In the genomic region with DNA sequence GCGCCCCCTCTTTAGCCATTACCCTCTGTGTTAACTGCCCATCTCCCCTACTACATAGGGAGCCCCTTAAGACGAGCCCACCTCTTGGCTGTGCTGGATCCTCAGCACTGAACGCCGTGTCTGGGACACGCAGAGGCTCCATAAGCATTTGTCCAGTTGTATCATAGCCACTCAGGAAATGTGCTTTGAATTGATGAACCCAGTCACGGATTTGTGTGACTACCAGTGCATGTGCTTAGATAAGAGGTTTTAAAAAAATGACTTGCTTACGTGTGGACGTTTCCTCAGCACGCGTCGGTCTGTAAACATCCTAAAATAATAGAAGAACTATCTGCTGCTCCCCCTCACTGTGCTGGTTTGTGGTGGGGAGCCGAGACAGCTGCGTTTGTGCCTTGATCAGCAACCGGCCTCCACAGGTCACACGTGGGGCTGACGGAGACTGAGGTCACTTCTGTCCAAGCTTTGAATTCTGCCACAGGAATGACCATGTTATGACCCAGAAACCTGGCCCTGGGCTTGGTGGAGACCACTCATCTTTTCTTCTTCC, we compare ENCODE assay signal across 1 cellular context.
TF ChIP-seq lines count a peak whose summit lies in the region.

No MANE protein-coding gene starts in this region.

TF ChIP-seq in K562, 482 proteins besides CTCF, POLR2A, EP300 and RAD21 (continued from another document and continues in another):
- no peak for TF ChIP-seq ZNF280B (CRISPR knock-in tag; IDR thresholded peaks at IDR 0.05)
- TF ChIP-seq HCFC1 (IDR thresholded peaks at IDR 0.05; ENCODE audit: low read depth, low read length), result no peak
- no peak for TF ChIP-seq ELF4 (CRISPR knock-in tag; IDR thresholded peaks at IDR 0.05)
- TF ChIP-seq GTF2E2 (tag; IDR thresholded peaks at IDR 0.05), result no peak
- no peak for TF ChIP-seq TCF15 (CRISPR knock-in tag; IDR thresholded peaks at IDR 0.05)
- no peak for TF ChIP-seq KAT2B (IDR thresholded peaks at IDR 0.05; ENCODE audit: low read depth, low read length)
- TF ChIP-seq DLX4 (CRISPR knock-in tag; IDR thresholded peaks at IDR 0.05), result no peak
- no peak for TF ChIP-seq CCAR2 (IDR thresholded peaks at IDR 0.05; ENCODE audit: low read depth, low read length)
- no peak for TF ChIP-seq BRCA1 (IDR thresholded peaks at IDR 0.05)
- no peak for TF ChIP-seq BRCA1 (CRISPR knock-in tag; IDR thresholded peaks at IDR 0.05)
- peak; percentile 67 for TF ChIP-seq FOSL1 (tag; conservative IDR thresholded peaks at IDR 0.05)
- peak; percentile 77 for TF ChIP-seq DMBX1 (CRISPR knock-in tag; IDR thresholded peaks at IDR 0.05; ENCODE audit: borderline replicate concordance)
- TF ChIP-seq MTA2 (IDR thresholded peaks at IDR 0.05; ENCODE audit: low read depth), result peak; percentile 56
- no peak for TF ChIP-seq KLF13 (tag; IDR thresholded peaks at IDR 0.05; ENCODE audit: borderline replicate concordance, low read depth)
- no peak; the same call in 1 of the 2 replicates for TF ChIP-seq MITF (IDR thresholded peaks at IDR 0.05)
- TF ChIP-seq CHCHD3 (CRISPR knock-in tag; IDR thresholded peaks at IDR 0.05), result no peak
- no peak for TF ChIP-seq BCL6 (CRISPR knock-in tag; IDR thresholded peaks at IDR 0.05)
- TF ChIP-seq MYC (IDR thresholded peaks at IDR 0.05; ENCODE audit: low read depth, low read length), result peak; percentile 76
- no peak for TF ChIP-seq MYC (CRISPR knock-in tag; IDR thresholded peaks at IDR 0.05; ENCODE audit: borderline replicate concordance, low read depth)
- TF ChIP-seq SIN3A (IDR thresholded peaks at IDR 0.05; ENCODE audit: borderline replicate concordance in 2 of 2, control insufficient read depth in 1 of 2, low read depth in 2 of 2, low read length in 2 of 2), result no peak
- TF ChIP-seq HSF4 (CRISPR knock-in tag; IDR thresholded peaks at IDR 0.05; ENCODE audit: borderline replicate concordance), result 0 out of 2 replicates have a peak, but pooled peaks have one; percentile 24
- TF ChIP-seq ESRRA (IDR thresholded peaks at IDR 0.05; ENCODE audit: borderline replicate concordance, low read depth), result no peak
- no peak for TF ChIP-seq TBP (optimal IDR thresholded peaks at IDR 0.05; ENCODE audit: low read depth, low read length)
- TF ChIP-seq CBX5 (IDR thresholded peaks at IDR 0.05; ENCODE audit: borderline replicate concordance, low read depth), result no peak
- no peak for TF ChIP-seq ZNF445 (CRISPR knock-in tag; IDR thresholded peaks at IDR 0.05; ENCODE audit: low read depth)
- TF ChIP-seq, protein P1, sequence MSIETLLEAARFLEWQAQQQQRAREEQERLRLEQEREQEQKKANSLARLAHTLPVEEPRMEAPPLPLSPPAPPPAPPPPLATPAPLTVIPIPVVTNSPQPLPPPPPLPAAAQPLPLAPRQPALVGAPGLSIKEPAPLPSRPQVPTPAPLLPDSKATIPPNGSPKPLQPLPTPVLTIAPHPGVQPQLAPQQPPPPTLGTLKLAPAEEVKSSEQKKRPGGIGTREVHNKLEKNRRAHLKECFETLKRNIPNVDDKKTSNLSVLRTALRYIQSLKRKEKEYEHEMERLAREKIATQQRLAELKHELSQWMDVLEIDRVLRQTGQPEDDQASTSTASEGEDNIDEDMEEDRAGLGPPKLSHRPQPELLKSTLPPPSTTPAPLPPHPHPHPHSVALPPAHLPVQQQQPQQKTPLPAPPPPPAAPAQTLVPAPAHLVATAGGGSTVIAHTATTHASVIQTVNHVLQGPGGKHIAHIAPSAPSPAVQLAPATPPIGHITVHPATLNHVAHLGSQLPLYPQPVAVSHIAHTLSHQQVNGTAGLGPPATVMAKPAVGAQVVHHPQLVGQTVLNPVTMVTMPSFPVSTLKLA (conservative IDR thresholded peaks at IDR 0.05), result peak; percentile 79 to 92
- TF ChIP-seq, protein P2, sequence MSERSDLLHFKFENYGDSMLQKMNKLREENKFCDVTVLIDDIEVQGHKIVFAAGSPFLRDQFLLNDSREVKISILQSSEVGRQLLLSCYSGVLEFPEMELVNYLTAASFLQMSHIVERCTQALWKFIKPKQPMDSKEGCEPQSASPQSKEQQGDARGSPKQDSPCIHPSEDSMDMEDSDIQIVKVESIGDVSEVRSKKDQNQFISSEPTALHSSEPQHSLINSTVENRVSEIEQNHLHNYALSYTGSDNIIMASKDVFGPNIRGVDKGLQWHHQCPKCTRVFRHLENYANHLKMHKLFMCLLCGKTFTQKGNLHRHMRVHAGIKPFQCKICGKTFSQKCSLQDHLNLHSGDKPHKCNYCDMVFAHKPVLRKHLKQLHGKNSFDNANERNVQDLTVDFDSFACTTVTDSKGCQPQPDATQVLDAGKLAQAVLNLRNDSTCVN (CRISPR knock-in tag; IDR thresholded peaks at IDR 0.05), result no peak
- TF ChIP-seq, protein P3, sequence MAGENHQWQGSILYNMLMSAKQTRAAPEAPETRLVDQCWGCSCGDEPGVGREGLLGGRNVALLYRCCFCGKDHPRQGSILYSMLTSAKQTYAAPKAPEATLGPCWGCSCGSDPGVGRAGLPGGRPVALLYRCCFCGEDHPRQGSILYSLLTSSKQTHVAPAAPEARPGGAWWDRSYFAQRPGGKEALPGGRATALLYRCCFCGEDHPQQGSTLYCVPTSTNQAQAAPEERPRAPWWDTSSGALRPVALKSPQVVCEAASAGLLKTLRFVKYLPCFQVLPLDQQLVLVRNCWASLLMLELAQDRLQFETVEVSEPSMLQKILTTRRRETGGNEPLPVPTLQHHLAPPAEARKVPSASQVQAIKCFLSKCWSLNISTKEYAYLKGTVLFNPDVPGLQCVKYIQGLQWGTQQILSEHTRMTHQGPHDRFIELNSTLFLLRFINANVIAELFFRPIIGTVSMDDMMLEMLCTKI (IDR thresholded peaks at IDR 0.05; ENCODE audit: partially characterized antibody), result no peak
- no peak for TF ChIP-seq SUPT5H (IDR thresholded peaks at IDR 0.05)
- no peak for TF ChIP-seq ZNF76 (CRISPR knock-in tag; IDR thresholded peaks at IDR 0.05; ENCODE audit: borderline replicate concordance)
- no peak for TF ChIP-seq YBX1 (IDR thresholded peaks at IDR 0.05)
- peak; percentile 75; the same call in 1 of the 2 replicates for TF ChIP-seq TFAP4 (CRISPR knock-in tag; IDR thresholded peaks at IDR 0.05; ENCODE audit: borderline replicate concordance)
- TF ChIP-seq HDAC6 (IDR thresholded peaks at IDR 0.05; ENCODE audit: low read depth, low read length), result no peak
- TF ChIP-seq ZFP30 (CRISPR knock-in tag; IDR thresholded peaks at IDR 0.05; ENCODE audit: borderline replicate concordance), result no peak
- TF ChIP-seq ELF1 (tag; IDR thresholded peaks at IDR 0.05), result no peak
- no peak for TF ChIP-seq E2F8 (IDR thresholded peaks at IDR 0.05; ENCODE audit: low read depth, partially characterized antibody)
- peak; percentile 55; the same call in 1 of the 2 replicates for TF ChIP-seq SMARCC2 (IDR thresholded peaks at IDR 0.05; ENCODE audit: low read depth)
- TF ChIP-seq ZNF224 (CRISPR knock-in tag; IDR thresholded peaks at IDR 0.05), result no peak
- no peak for TF ChIP-seq ZNF408 (CRISPR knock-in tag; IDR thresholded peaks at IDR 0.05; ENCODE audit: low read depth)
- no peak for TF ChIP-seq MECOM (CRISPR knock-in tag; IDR thresholded peaks at IDR 0.05)
- TF ChIP-seq, protein P4, sequence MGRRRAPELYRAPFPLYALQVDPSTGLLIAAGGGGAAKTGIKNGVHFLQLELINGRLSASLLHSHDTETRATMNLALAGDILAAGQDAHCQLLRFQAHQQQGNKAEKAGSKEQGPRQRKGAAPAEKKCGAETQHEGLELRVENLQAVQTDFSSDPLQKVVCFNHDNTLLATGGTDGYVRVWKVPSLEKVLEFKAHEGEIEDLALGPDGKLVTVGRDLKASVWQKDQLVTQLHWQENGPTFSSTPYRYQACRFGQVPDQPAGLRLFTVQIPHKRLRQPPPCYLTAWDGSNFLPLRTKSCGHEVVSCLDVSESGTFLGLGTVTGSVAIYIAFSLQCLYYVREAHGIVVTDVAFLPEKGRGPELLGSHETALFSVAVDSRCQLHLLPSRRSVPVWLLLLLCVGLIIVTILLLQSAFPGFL (CRISPR knock-in tag; IDR thresholded peaks at IDR 0.05), result no peak
- TF ChIP-seq POLR2H (tag; IDR thresholded peaks at IDR 0.05; ENCODE audit: low read depth), result no peak
- TF ChIP-seq ZBTB17 (CRISPR knock-in tag; IDR thresholded peaks at IDR 0.05), result no peak
- peak; percentile 70 for TF ChIP-seq EP400 (IDR thresholded peaks at IDR 0.05)
- no peak for TF ChIP-seq DNMT1 (IDR thresholded peaks at IDR 0.05)
- no peak for TF ChIP-seq HINFP (tag; conservative IDR thresholded peaks at IDR 0.05; ENCODE audit: low read depth)
- TF ChIP-seq SP2 (IDR thresholded peaks at IDR 0.05; ENCODE audit: extremely low read depth, low read depth, low read length, poor library complexity, severe bottlenecking), result no peak
- TF ChIP-seq NCOA2 (IDR thresholded peaks at IDR 0.05; ENCODE audit: partially characterized antibody in 2 of 2), result no peak
- no peak for TF ChIP-seq RBM34 (IDR thresholded peaks at IDR 0.05; ENCODE audit: borderline replicate concordance, insufficient read depth, low read length)
- no peak for TF ChIP-seq XRCC5 (IDR thresholded peaks at IDR 0.05; ENCODE audit: low read depth, low read length)
- no peak for TF ChIP-seq PURB (CRISPR knock-in tag; IDR thresholded peaks at IDR 0.05; ENCODE audit: low read depth)
- no peak for TF ChIP-seq ZEB2 (IDR thresholded peaks at IDR 0.05)
- TF ChIP-seq ZNF740 (CRISPR knock-in tag; IDR thresholded peaks at IDR 0.05), result no peak
- no peak for TF ChIP-seq ZNF740 (tag; IDR thresholded peaks at IDR 0.05)
- no peak for TF ChIP-seq ZC3H4 (CRISPR knock-in tag; IDR thresholded peaks at IDR 0.05; ENCODE audit: borderline replicate concordance)
